Comparison of ENCODE assay signal across 5 cellular contexts in genomic region chr6:135972586-135972985, GRCh38.
"Had no signal": no experiment of that assay in that cellular context is flagged by ENCODE, and none has a peak within 500 bp of the region (broad histone marks: within the 10 kb centered on the region; RNA-seq: fewer than 3 reads in every experiment).

No MANE protein-coding gene starts in this region.

- H2AFZ ChIP-seq: GM23338 had no signal

- H3K4me3 ChIP-seq: GM23338 had no signal

- H3K4me2 ChIP-seq: GM23338 had no signal

- DNase-seq: H9, HCEC 1CT had no signal

- ATAC-seq: GM23338, HepG2 had no signal

- H3K27ac ChIP-seq: HL-60 had no signal
